10 cellular contexts compared by ENCODE assay signal in genomic region chr18:49250819-49251388, GRCh38.
A peak's percentile ranks its signal among the peaks of the same experiment; 100 is the strongest.
DNase-seq lines count a peak whose midpoint lies in the region; ATAC-seq, FAIRE-seq and TF ChIP-seq lines count a peak whose summit lies in the region.
"Had no signal": no experiment of that assay in that cellular context is flagged by ENCODE, and none has a peak within 500 bp of the region (broad histone marks: within the 10 kb centered on the region; RNA-seq: fewer than 3 reads in every experiment).

No MANE protein-coding gene starts in this region.

- H3K27me3 ChIP-seq in CD4-positive, alpha-beta T cell (ENCODE audit: control insufficient read depth, insufficient read depth, low read length), result no peaks in the 10 kb centered on the region
- H3K27me3 ChIP-seq in adrenal gland (no peaks in the 10 kb centered on the region), HepG2 (ENCODE audit: control insufficient read depth in 1 of 2, insufficient read depth in 2 of 2, low read length in 2 of 2) (no peaks in the 10 kb centered on the region), ascending aorta (no peaks in the 10 kb centered on the region)

- H3K79me2 ChIP-seq in HepG2 (ENCODE audit: insufficient read depth, low read length), result no peaks in the 10 kb centered on the region

- DNase-seq in CD4-positive, alpha-beta T cell, result no peak
- DNase-seq in adrenal gland (peak in 1 of 7 donors; percentile 2), HepG2 (ENCODE audit: low spot score) (peak; percentile 23), ascending aorta (ENCODE audit: low spot score in 2 of 2) (no peak), ureter (ENCODE audit: low spot score) (no peak), HPDE6-E6E7 (ENCODE audit: extremely low spot score) (no peak)
- DNase-seq: activated CD8-positive, alpha-beta memory T cell treated with anti-CD3 and anti-CD28 coated beads, Interleukin-2, amount 50 U/mL, for 4 hours; naive B cell had no signal

- no peaks in the 10 kb centered on the region for H3K27me3 Mint-ChIP-seq in CD4-positive, alpha-beta T cell
- no peaks in the 10 kb centered on the region for H3K27me3 Mint-ChIP-seq in IgD-negative memory B cell
- H3K27me3 Mint-ChIP-seq: naive B cell had no signal

- no peak for ATAC-seq in CD4-positive, alpha-beta T cell (ENCODE audit: poor library complexity)
- ATAC-seq in HepG2, result peak; percentile 67
- ATAC-seq in GM21447 (IDR thresholded peaks at IDR 0.05; ENCODE audit: unreplicated experiment), result no peak

- no peak overlapping the region for H2AFZ ChIP-seq in HepG2 (ENCODE audit: low read length)

- no TSS peak for BruUV-seq in HepG2 (replicated peaks; lab: Mats Ljungman, UMichigan)

- H3K36me3 ChIP-seq in adrenal gland (replicated peaks in 1 of 2), result no peaks in the 10 kb centered on the region
- 0 out of 5 replicates have a peak, but pooled peaks cover 0 to 3% of the 10 kb centered on the region in 2 experiments for H3K36me3 ChIP-seq in HepG2 (replicated peaks in 1 of 2; ENCODE audit: control insufficient read depth in 1 of 2, insufficient read depth in 2 of 2, low read length in 2 of 2)
- peaks cover 0 to 3% of the 10 kb centered on the region in 2 donors for H3K36me3 ChIP-seq in ascending aorta

- in situ Hi-C loops in HepG2 (cut with HindIII; ENCODE audit: extremely low pct_ligation_motif_present, low pct_unique_long_range_greater_than_20kb), result loop anchor here (25.0 kb wide), 1 partner anchor 186 kb away; no protein-coding TSS in a partner anchor

- H4K20me1 ChIP-seq in HepG2 (ENCODE audit: insufficient read depth, low read length), result no peaks in the 10 kb centered on the region

- H3K4me1 ChIP-seq in adrenal gland (replicated peaks in 1 of 2), result peaks cover 0 to 13% of the 10 kb centered on the region in 2 donors
- peaks cover 44% of the 10 kb centered on the region for H3K4me1 ChIP-seq in HepG2 (ENCODE audit: insufficient read depth, low read length)
- H3K4me1 ChIP-seq in ascending aorta, result peaks cover 0 to 15% of the 10 kb centered on the region in 2 donors

- H3K4me2 ChIP-seq in HepG2 (ENCODE audit: low read depth, low read length), result no peak overlapping the region

- POLR2A ChIA-PET in CD4-positive, alpha-beta T cell (lab: Charles Lee), result no interaction called here
- POLR2A ChIA-PET in HepG2 (lab: Yijun Ruan, JAX), result no interaction called here

- TF ChIP-seq RAD21 in HepG2 (CRISPR knock-in tag; IDR thresholded peaks at IDR 0.05), result peak; percentile 58; the same call in 1 of the 2 replicates

- peak; percentile 46 for FAIRE-seq in HepG2 (lab: Jason Lieb, UNC)

- WGBS in adrenal gland, 4 donors, result 57 to 63% (median 61%) methylated on average over 4 of the region's 4 CpGs
- WGBS in HepG2 (ENCODE audit: low lambda C conversion rate), result 72% methylated on average over 4 of the region's 4 CpGs

- TF ChIP-seq POLR2A in adrenal gland (IDR thresholded peaks at IDR 0.05) (no peak), HepG2 (IDR thresholded peaks at IDR 0.05; ENCODE audit: insufficient read depth in 1 of 2, low read depth in 2 of 2, low read length in 2 of 2) (no peak)

- no peak overlapping the region for H3K27ac ChIP-seq in CD4-positive, alpha-beta T cell (ENCODE audit: low read depth, low read length)
- H3K27ac ChIP-seq in adrenal gland (no peak overlapping the region), HepG2 (ENCODE audit: extremely low read length, insufficient read depth, low read length) (no peak overlapping the region), ascending aorta (no peak overlapping the region)

- peak; percentile 52 for TF ChIP-seq CTCF in CD4-positive, alpha-beta T cell (IDR thresholded peaks at IDR 0.05)
- TF ChIP-seq CTCF in adrenal gland (IDR thresholded peaks at IDR 0.05), result peak in 5 of 6 experiments; percentile 18 to 45 (median 34)
- TF ChIP-seq CTCF in HepG2 (CRISPR knock-in tag; IDR thresholded peaks at IDR 0.05), result peak; percentile 60
- TF ChIP-seq CTCF in ascending aorta (IDR thresholded peaks at IDR 0.05), result peak in 1 of 3 experiments; percentile 25

- H3K4me3 ChIP-seq in adrenal gland, result no peak overlapping the region
- H3K4me3 ChIP-seq in HepG2 (replicated peaks in 1 of 3; ENCODE audit: insufficient read depth in 1 of 3, low read depth in 2 of 3, low read length in 3 of 3), result no peak overlapping the region
- H3K4me3 ChIP-seq in ascending aorta, result no peak overlapping the region

- H3K4me3 Mint-ChIP-seq in CD4-positive, alpha-beta T cell, result no peak overlapping the region
- H3K4me3 Mint-ChIP-seq in IgD-negative memory B cell, result no peak overlapping the region
- H3K4me3 Mint-ChIP-seq: naive B cell had no signal

- intact Hi-C loops in CD4-positive, alpha-beta T cell (cut with DNase I, micrococcal nuclease), result loop anchor here (5.0 to 10.0 kb wide), 2 partner anchors 164 to 166 kb away; no protein-coding TSS in a partner anchor
- intact Hi-C loops in adrenal gland (cut with DNase I), result no loop called here
- intact Hi-C loops in HepG2 (cut with micrococcal nuclease; ENCODE audit: unreplicated experiment), result loop anchor here (2.0 to 5.0 kb wide), 2 partner anchors 164 to 196 kb away; no protein-coding TSS in a partner anchor
- intact Hi-C loops in ascending aorta (cut with DNase I), result no loop called here

- TF ChIP-seq EP300 in HepG2 (IDR thresholded peaks at IDR 0.05; ENCODE audit: low read depth in 2 of 2, low read length in 2 of 2), result no peak
- no peak for TF ChIP-seq EP300 in HepG2 (CRISPR knock-in tag; IDR thresholded peaks at IDR 0.05; ENCODE audit: borderline replicate concordance)

- no peaks in the 10 kb centered on the region for H3K9me3 Mint-ChIP-seq in CD4-positive, alpha-beta T cell
- H3K9me3 Mint-ChIP-seq in IgD-negative memory B cell, result peaks cover 0 to 3% (median 2%) of the 10 kb centered on the region in 3 donors

- no peaks in the 10 kb centered on the region for H3K4me1 Mint-ChIP-seq in CD4-positive, alpha-beta T cell (ENCODE audit: low read depth)
- H3K4me1 Mint-ChIP-seq in IgD-negative memory B cell, result peaks cover 0 to 2% (median 0%) of the 10 kb centered on the region in 3 donors

- CTCF ChIA-PET in CD4-positive, alpha-beta T cell (lab: Charles Lee), result interaction anchor here (1.3 kb wide), 1 partner anchor 196 kb away, joined by 3 read pairs; no protein-coding TSS in a partner anchor
- CTCF ChIA-PET in HepG2 (lab: Yijun Ruan, JAX; ENCODE audit: low intra/inter-chr PET ratio, low total read pairs), result no interaction called here

- no peak overlapping the region for H3K27ac Mint-ChIP-seq in CD4-positive, alpha-beta T cell
- H3K27ac Mint-ChIP-seq in IgD-negative memory B cell, result peak overlapping the region in 2 of 3 donors; percentile 16 to 54

- no peak overlapping the region for H3K9ac ChIP-seq in HepG2 (ENCODE audit: insufficient read depth, low read depth, low read length)

- H3K36me3 Mint-ChIP-seq in CD4-positive, alpha-beta T cell (ENCODE audit: low read depth), result peaks cover 78% of the 10 kb centered on the region
- H3K36me3 Mint-ChIP-seq in IgD-negative memory B cell, result peaks cover 17% of the 10 kb centered on the region

- H3K9me3 ChIP-seq in CD4-positive, alpha-beta T cell (ENCODE audit: control insufficient read depth, low read length), result no peaks in the 10 kb centered on the region
- H3K9me3 ChIP-seq in adrenal gland (replicated peaks in 1 of 3), result no peaks in the 10 kb centered on the region
- H3K9me3 ChIP-seq in HepG2 (ENCODE audit: low read length), result peaks cover under 1% of the 10 kb centered on the region; the same call in 1 of the 2 replicates
- no peaks in the 10 kb centered on the region for H3K9me3 ChIP-seq in ascending aorta

TF ChIP-seq in HepG2, 621 proteins besides CTCF, POLR2A, EP300 and RAD21 (continues in another document):
- peak; percentile 56; the same call in 1 of the 2 replicates for TF ChIP-seq CEBPG (CRISPR knock-in tag; IDR thresholded peaks at IDR 0.05)
- TF ChIP-seq, protein P1, sequence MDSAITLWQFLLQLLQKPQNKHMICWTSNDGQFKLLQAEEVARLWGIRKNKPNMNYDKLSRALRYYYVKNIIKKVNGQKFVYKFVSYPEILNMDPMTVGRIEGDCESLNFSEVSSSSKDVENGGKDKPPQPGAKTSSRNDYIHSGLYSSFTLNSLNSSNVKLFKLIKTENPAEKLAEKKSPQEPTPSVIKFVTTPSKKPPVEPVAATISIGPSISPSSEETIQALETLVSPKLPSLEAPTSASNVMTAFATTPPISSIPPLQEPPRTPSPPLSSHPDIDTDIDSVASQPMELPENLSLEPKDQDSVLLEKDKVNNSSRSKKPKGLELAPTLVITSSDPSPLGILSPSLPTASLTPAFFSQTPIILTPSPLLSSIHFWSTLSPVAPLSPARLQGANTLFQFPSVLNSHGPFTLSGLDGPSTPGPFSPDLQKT (CRISPR knock-in tag; IDR thresholded peaks at IDR 0.05; ENCODE audit: borderline replicate concordance), result no peak
- no peak for TF ChIP-seq THAP9 (CRISPR knock-in tag; IDR thresholded peaks at IDR 0.05; ENCODE audit: borderline replicate concordance)
- no peak for TF ChIP-seq RBAK (CRISPR knock-in tag; IDR thresholded peaks at IDR 0.05)
- no peak for TF ChIP-seq SMAD3 (CRISPR knock-in tag; IDR thresholded peaks at IDR 0.05)
- TF ChIP-seq STAG1 (CRISPR knock-in tag; IDR thresholded peaks at IDR 0.05), result peak; percentile 69
- peak; percentile 96 for TF ChIP-seq ZSCAN25 (CRISPR knock-in tag; IDR thresholded peaks at IDR 0.05)
- 0 out of 2 replicates have a peak, but pooled peaks have one; percentile 17 for TF ChIP-seq ZNF331 (CRISPR knock-in tag; IDR thresholded peaks at IDR 0.05)

Comparison
In these comparisons a context has a peak if more than half of its experiments do, and no peak if none do; other contexts are left out.
1. intact Hi-C loops: an anchor here in CD4-positive, alpha-beta T cell (5.0 to 10.0 kb wide) and HepG2 (2.0 to 5.0 kb wide); none called in adrenal gland and ascending aorta.